ENCODE assay signal across 8 cellular contexts in the genomic region with DNA sequence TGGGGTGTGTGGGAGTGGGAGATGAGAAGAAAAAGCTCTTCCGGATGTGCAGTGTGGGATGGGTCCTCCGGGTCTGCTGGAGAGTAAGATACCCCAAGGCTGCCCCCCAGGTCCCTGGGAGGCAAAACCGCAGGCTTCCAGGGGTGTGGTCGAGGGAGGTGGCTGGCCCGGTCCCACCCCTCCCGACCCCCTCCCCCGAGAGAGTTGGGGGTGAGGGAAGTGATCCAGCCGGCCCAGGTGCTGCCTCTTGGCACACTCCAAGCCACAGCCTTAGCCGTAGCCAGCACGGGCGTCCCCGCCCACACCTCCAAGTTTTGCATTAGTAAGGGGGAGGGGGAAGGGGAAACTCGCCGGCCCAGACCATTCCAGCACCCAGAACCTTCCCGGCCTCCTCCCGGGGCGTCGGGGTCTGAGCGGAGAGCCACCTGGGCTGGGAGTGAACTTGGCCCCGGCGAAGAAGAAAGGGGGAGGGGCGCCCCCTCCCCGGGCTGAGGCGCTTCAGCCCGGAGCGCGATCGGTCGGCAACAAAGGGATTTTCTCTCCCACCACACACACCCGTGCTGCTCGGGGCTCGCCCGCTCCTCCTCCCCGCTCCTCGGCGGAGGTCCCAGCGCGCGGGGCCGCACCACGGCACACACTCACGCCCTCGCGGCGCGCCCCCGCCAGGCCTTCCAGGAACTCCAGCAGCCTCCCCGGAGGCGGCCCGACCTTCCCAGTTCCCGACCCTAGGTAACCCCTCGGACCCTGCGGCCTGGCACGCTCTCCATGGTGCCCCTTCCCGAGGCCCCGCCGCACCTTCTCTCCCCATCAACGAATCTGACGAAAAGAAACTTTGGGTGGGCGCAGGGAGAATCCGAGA. TPM values are rescaled to one million over a fixed set of nuclear protein-coding genes. Genes with fewer than 3 reads are reported as not detected.
DNase-seq lines count a peak whose midpoint lies in the region; ATAC-seq lines count a peak whose summit lies in the region.

No MANE protein-coding gene starts in this region.

- H3K9ac ChIP-seq in BLaER1 treated with 17β-estradiol and CSF1 and Interleukin-3, amounts not matched to agents 10 nM and 100 nM: peak overlapping the region in 10 of 11 experiments; percentile 40 to 75 (median 58); a peak in 17 of 22 replicates
- H3K9ac ChIP-seq in muscle layer of colon (ENCODE audit: low read length): no peak overlapping the region

- peaks cover 0 to 10% (median 7%) of the 10 kb centered on the region in 11 experiments; a peak in 7 of 22 replicates for H3K9me3 ChIP-seq in BLaER1 treated with 17β-estradiol and CSF1 and Interleukin-3, amounts not matched to agents 10 nM and 100 nM (replicated peaks in 1 of 11)
- H3K9me3 ChIP-seq in ectodermal cell (ENCODE audit: control insufficient read depth, low read length) (no peaks in the 10 kb centered on the region), muscle layer of colon (ENCODE audit: low read length) (no peaks in the 10 kb centered on the region)

- peak; percentile 86 for DNase-seq in KBM-7
- no peak for DNase-seq in GOT3 (lab: John Stamatoyannopoulos, UW)
- DNase-seq in NCI-H2227 (lab: John Stamatoyannopoulos, UW; ENCODE audit: unreplicated experiment): no peak
- DNase-seq in H4 (ENCODE audit: low spot score): no peak

- H4K20me1 ChIP-seq in BLaER1 treated with 17β-estradiol and CSF1 and Interleukin-3, amounts not matched to agents 10 nM and 100 nM: peaks cover 96 to 100% (median 100%) of the 10 kb centered on the region in 11 experiments

- H3K36me3 ChIP-seq in BLaER1 treated with 17β-estradiol and CSF1 and Interleukin-3, amounts not matched to agents 10 nM and 100 nM: 0 out of 22 replicates have a peak, but pooled peaks cover 0 to 4% (median 0%) of the 10 kb centered on the region in 11 experiments
- H3K36me3 ChIP-seq in ectodermal cell (ENCODE audit: control insufficient read depth, insufficient read depth, low read length) (no peaks in the 10 kb centered on the region), muscle layer of colon (ENCODE audit: insufficient read depth, low read length) (no peaks in the 10 kb centered on the region)

- peaks cover 59 to 100% (median 97%) of the 10 kb centered on the region in 10 experiments for H3K4me1 ChIP-seq in BLaER1 treated with 17β-estradiol and CSF1 and Interleukin-3, amounts not matched to agents 10 nM and 100 nM
- H3K4me1 ChIP-seq in ectodermal cell (ENCODE audit: control insufficient read depth, insufficient read depth, low read length) (peaks cover 22% of the 10 kb centered on the region), muscle layer of colon (ENCODE audit: insufficient read depth, low read length) (peaks cover 68% of the 10 kb centered on the region)

- 2 to 3% methylated on average over 52 to 61 of the region's 61 CpGs for WGBS in ectodermal cell, 2 experiments

- in situ Hi-C loops in KBM-7 (cut with MboI; ENCODE audit: low pct_unique_long_range_greater_than_20kb, low sequenced_read_pairs): no loop called here

- H3K4me3 ChIP-seq in BLaER1 treated with 17β-estradiol and CSF1 and Interleukin-3, amounts not matched to agents 10 nM and 100 nM: peak overlapping the region; percentile 37 to 62 (median 48); a peak in 19 of 20 replicates
- H3K4me3 ChIP-seq in ectodermal cell (ENCODE audit: insufficient read depth, low read depth, low read length): peak overlapping the region; percentile 25
- H3K4me3 ChIP-seq in muscle layer of colon (ENCODE audit: low read depth in 1 of 2, low read length in 2 of 2): peak overlapping the region; percentile 17 to 35

- H3K27me3 ChIP-seq in BLaER1 treated with 17β-estradiol and CSF1 and Interleukin-3, amounts not matched to agents 10 nM and 100 nM: peaks cover 42 to 71% (median 62%) of the 10 kb centered on the region in 11 experiments
- peaks cover 40% of the 10 kb centered on the region for H3K27me3 ChIP-seq in ectodermal cell (ENCODE audit: control insufficient read depth, insufficient read depth, low read length, poor library complexity, severe bottlenecking)
- H3K27me3 ChIP-seq in muscle layer of colon (ENCODE audit: control insufficient read depth in 1 of 2, insufficient read depth in 2 of 2, low read length in 2 of 2): peaks cover 0 to 13% of the 10 kb centered on the region in 2 donors

- peak overlapping the region in 9 of 11 experiments; percentile 35 to 79 (median 51); a peak in 17 of 22 replicates for H3K27ac ChIP-seq in BLaER1 treated with 17β-estradiol and CSF1 and Interleukin-3, amounts not matched to agents 10 nM and 100 nM
- H3K27ac ChIP-seq in ectodermal cell (ENCODE audit: insufficient read depth, low read depth, low read length, poor library complexity, severe bottlenecking) (no peak overlapping the region), muscle layer of colon (ENCODE audit: low read depth, low read length) (peak overlapping the region; percentile 41)

- peak overlapping the region; percentile 79 to 97 (median 86) for H3K4me2 ChIP-seq in BLaER1 treated with 17β-estradiol and CSF1 and Interleukin-3, amounts not matched to agents 10 nM and 100 nM

- no peak for ATAC-seq in HG03025 (IDR thresholded peaks at IDR 0.05; ENCODE audit: low FRiP score, unreplicated experiment)

RNA-seq across cellular contexts. Expression of gene BCOR, which starts 14.4 kb away (rescaled TPM):
- 18.1 TPM for polyA plus RNA-seq in ectodermal cell (2013, experiment 1 of 4)
- 23.8 TPM for polyA plus RNA-seq in ectodermal cell (2013, experiment 2 of 4)
- 16.4 TPM for polyA plus RNA-seq in ectodermal cell (2013, experiment 3 of 4)
- polyA plus RNA-seq in ectodermal cell (2013, experiment 4 of 4): 14.5 TPM
- 22.8 and 23.8 TPM in 2 replicates for total RNA-seq in H4 (2014; rRNA removed; shearing (Covaris generic))
